ENCODE assay signal across 20 cellular contexts in genomic region chr14:104739546-104740516, GRCh38. TPM values are rescaled to one million over a fixed set of nuclear protein-coding genes. Genes with fewer than 3 reads are reported as not detected.
A peak's percentile ranks its signal among the peaks of the same experiment; 100 is the strongest.
DNase-seq lines count a peak whose midpoint lies in the region; ATAC-seq, FAIRE-seq and TF ChIP-seq lines count a peak whose summit lies in the region.
"Had no signal": no experiment of that assay in that cellular context is flagged by ENCODE, and none has a peak within 500 bp of the region (broad histone marks: within the 10 kb centered on the region; RNA-seq: fewer than 3 reads in every experiment).

No MANE protein-coding gene starts in this region.

- no peak overlapping the region for H3K9ac ChIP-seq in H1 (replicated peaks in 1 of 4; ENCODE audit: extremely low read depth in 1 of 4, low read depth in 3 of 4, low read length in 3 of 4)
- H3K9ac ChIP-seq: BLaER1 had no signal

- peak overlapping the region; percentile 59 for H3K23ac ChIP-seq in H1 (ENCODE audit: insufficient read length)

- no peak overlapping the region for H3K14ac ChIP-seq in H1 (ENCODE audit: insufficient read length)

- no peak for TF ChIP-seq POLR2A in H1 (IDR thresholded peaks at IDR 0.05; ENCODE audit: control extremely low read depth in 1 of 2, low read depth in 2 of 2, low read length in 2 of 2)

- H3K79me2 ChIP-seq in H1 (ENCODE audit: control insufficient read depth in 1 of 2, insufficient read depth in 2 of 2, low read length in 2 of 2): no peaks in the 10 kb centered on the region

- H2BK20ac ChIP-seq in H1 (ENCODE audit: low read length): 0 out of 2 replicates have a peak overlapping the region, but pooled peaks have one; percentile 80

- no peaks in the 10 kb centered on the region for H3K9me3 Mint-ChIP-seq in stimulated activated effector memory CD8-positive, alpha-beta T cell treated with anti-CD3 and anti-CD28 coated beads, Interleukin-12 subunit alpha, Interleukin-12 subunit beta, amount 100 ng/mL, for 72 hours
- no peaks in the 10 kb centered on the region for H3K9me3 Mint-ChIP-seq in T-helper 2 cell treated with Interferon-gamma antibody and Interleukin-4, amounts not matched to agents 5 μg/mL and 100 μg/mL, for 36 hours
- H3K9me3 Mint-ChIP-seq in natural killer cell: no peaks in the 10 kb centered on the region
- H3K9me3 Mint-ChIP-seq: H9 had no signal

- TF ChIP-seq RAD21 in H1 (IDR thresholded peaks at IDR 0.05 in 1 of 2, conservative IDR thresholded peaks at IDR 0.05 in 1 of 2; ENCODE audit: low read depth in 2 of 2, low read length in 2 of 2): no peak

- H3K27ac Mint-ChIP-seq in stimulated activated effector memory CD8-positive, alpha-beta T cell treated with anti-CD3 and anti-CD28 coated beads, Interleukin-12 subunit alpha, Interleukin-12 subunit beta, amount 100 ng/mL, for 72 hours: no peak overlapping the region
- H3K27ac Mint-ChIP-seq in T-helper 2 cell treated with Interferon-gamma antibody and Interleukin-4, amounts not matched to agents 5 μg/mL and 100 μg/mL, for 36 hours: no peak overlapping the region
- H3K27ac Mint-ChIP-seq in natural killer cell: no peak overlapping the region
- H3K27ac Mint-ChIP-seq: H9 had no signal

- POLR2A ChIA-PET in H1 (lab: Charles Lee; ENCODE audit: partially characterized antibody): no interaction called here

- intact Hi-C loops in natural killer cell (cut with micrococcal nuclease): no loop called here

- no peaks in the 10 kb centered on the region for H3K79me1 ChIP-seq in H1 (ENCODE audit: low read depth, low read length)

- ATAC-seq in stimulated activated effector memory CD8-positive, alpha-beta T cell treated with anti-CD3 and anti-CD28 coated beads, Interleukin-12 subunit alpha, Interleukin-12 subunit beta, amount 100 ng/mL, for 72 hours: peak; percentile 23
- ATAC-seq in natural killer cell: no peak
- ATAC-seq: Panc1 had no signal

- H2BK5ac ChIP-seq in H1 (ENCODE audit: low read depth, low read length): no peak overlapping the region

- no peak overlapping the region for H3K18ac ChIP-seq in H1 (ENCODE audit: extremely low read depth, low read length)

- FAIRE-seq in H1 (lab: Jason Lieb, UNC): no peak

- no peak overlapping the region for H4K5ac ChIP-seq in H1 (ENCODE audit: insufficient read length, low read depth, low read length)

- no peak overlapping the region for H2AFZ ChIP-seq in H1 (ENCODE audit: low read length)

- H3K23me2 ChIP-seq in H1 (ENCODE audit: low read depth, low read length): no peaks in the 10 kb centered on the region

- H3K36me3 ChIP-seq in H1 (ENCODE audit: control insufficient read depth in 2 of 4, insufficient read depth in 4 of 4, low read length in 3 of 4): peaks cover 0 to 4% (median 0%) of the 10 kb centered on the region in 4 experiments; a peak in 1 of 8 replicates

- H3K4me3 ChIP-seq in H1 (ENCODE audit: extremely low read depth in 1 of 4, insufficient read depth in 2 of 4, low read depth in 3 of 4, low read length in 4 of 4): no peak overlapping the region
- H3K4me3 ChIP-seq: BLaER1 had no signal

- H4K91ac ChIP-seq in H1 (replicated peaks; ENCODE audit: insufficient read length, low read length): no peak overlapping the region

- no peak for TF ChIP-seq CTCF in H1 (IDR thresholded peaks at IDR 0.05; ENCODE audit: control extremely low read depth in 1 of 3, insufficient read depth in 1 of 3, low read depth in 1 of 3, low read length in 3 of 3)
- no peak for TF ChIP-seq CTCF in natural killer cell (IDR thresholded peaks at IDR 0.05)

- no peaks in the 10 kb centered on the region for H3K9me3 ChIP-seq in H1 (ENCODE audit: insufficient read depth in 2 of 2, low read depth in 1 of 2, low read length in 1 of 2)
- H3K9me3 ChIP-seq: BLaER1 had no signal

- CTCF ChIA-PET in H1 (lab: Charles Lee; ENCODE audit: partially characterized antibody): interaction anchor here (0.6 to 1.5 kb wide), 5 partner anchors 10 to 27 kb away, joined by 3 to 4 read pairs (median 3); no protein-coding TSS in a partner anchor

- no peak overlapping the region for H3K4me2 ChIP-seq in H1 (ENCODE audit: insufficient read depth in 1 of 2, low read depth in 2 of 2, low read length in 2 of 2)
- H3K4me2 ChIP-seq: BLaER1 had no signal

- no peak overlapping the region for H3K4me3 Mint-ChIP-seq in stimulated activated effector memory CD8-positive, alpha-beta T cell treated with anti-CD3 and anti-CD28 coated beads, Interleukin-12 subunit alpha, Interleukin-12 subunit beta, amount 100 ng/mL, for 72 hours
- no peak overlapping the region for H3K4me3 Mint-ChIP-seq in T-helper 2 cell treated with Interferon-gamma antibody and Interleukin-4, amounts not matched to agents 5 μg/mL and 100 μg/mL, for 36 hours
- H3K4me3 Mint-ChIP-seq in natural killer cell: no peak overlapping the region
- H3K4me3 Mint-ChIP-seq: H9 had no signal

- no peaks in the 10 kb centered on the region for H3K36me3 Mint-ChIP-seq in stimulated activated effector memory CD8-positive, alpha-beta T cell treated with anti-CD3 and anti-CD28 coated beads, Interleukin-12 subunit alpha, Interleukin-12 subunit beta, amount 100 ng/mL, for 72 hours
- no peaks in the 10 kb centered on the region for H3K36me3 Mint-ChIP-seq in T-helper 2 cell treated with Interferon-gamma antibody and Interleukin-4, amounts not matched to agents 5 μg/mL and 100 μg/mL, for 36 hours (ENCODE audit: low read depth)
- H3K36me3 Mint-ChIP-seq in natural killer cell: no peaks in the 10 kb centered on the region

- no peak overlapping the region for H3K4ac ChIP-seq in H1 (replicated peaks; ENCODE audit: insufficient read length, low read depth, low read length)

- peak overlapping the region; percentile 25; the same call in 1 of the 2 replicates for H4K8ac ChIP-seq in H1 (ENCODE audit: extremely low read depth, insufficient read depth, low read length)

- peaks cover 18% of the 10 kb centered on the region for H3K4me1 Mint-ChIP-seq in stimulated activated effector memory CD8-positive, alpha-beta T cell treated with anti-CD3 and anti-CD28 coated beads, Interleukin-12 subunit alpha, Interleukin-12 subunit beta, amount 100 ng/mL, for 72 hours
- no peaks in the 10 kb centered on the region for H3K4me1 Mint-ChIP-seq in T-helper 2 cell treated with Interferon-gamma antibody and Interleukin-4, amounts not matched to agents 5 μg/mL and 100 μg/mL, for 36 hours (ENCODE audit: low read depth)
- H3K4me1 Mint-ChIP-seq in natural killer cell: peaks cover 0 to 4% of the 10 kb centered on the region in 2 donors

- H2BK120ac ChIP-seq in H1 (replicated peaks; ENCODE audit: low read depth, low read length): no peak overlapping the region

- WGBS in H1 (ENCODE audit: extremely low coverage in 1 of 2, insufficient coverage in 1 of 2, insufficient read length in 1 of 2, insufficient replicate concordance in 2 of 2, low coverage in 1 of 2, low lambda C conversion rate in 2 of 2, missing lambda C conversion rate in 1 of 2), 2 experiments: 93% methylated on average over 29 of the region's 29 CpGs; no CpG with 5 or more reads in 1 of the 2 experiments

- no peak overlapping the region for H3K27ac ChIP-seq in H1 (ENCODE audit: low read depth, low read length)
- H3K27ac ChIP-seq: 22Rv1, BLaER1 had no signal

- H2BK15ac ChIP-seq in H1 (ENCODE audit: low read length): no peak overlapping the region

- H4K20me1 ChIP-seq in H1 (replicated peaks in 1 of 2; ENCODE audit: control insufficient read depth in 1 of 2, insufficient read depth in 2 of 2, low read length in 2 of 2): peaks cover 0 to 5% of the 10 kb centered on the region in 2 experiments
- H4K20me1 ChIP-seq: BLaER1 had no signal

- H2BK12ac ChIP-seq in H1 (ENCODE audit: low read depth, low read length): no peak overlapping the region

- H2AK5ac ChIP-seq in H1 (ENCODE audit: low read depth, low read length): no peak overlapping the region

- DNase-seq in DMS53 (lab: John Stamatoyannopoulos, UW) (peak; percentile 64), DMS53 treated with DMSO at 0.1 percent for 48 hours (lab: John Stamatoyannopoulos, UW; ENCODE audit: unreplicated experiment) (no peak), NCI-H69 (lab: John Stamatoyannopoulos, UW) (peak; percentile 19), H1 (ENCODE audit: low read depth in 1 of 2, low spot score in 2 of 2) (no peak), epidermal melanocyte (ENCODE audit: insufficient read length, low spot score) (no peak), natural killer cell (no peak)
- no peak for DNase-seq in stimulated activated effector memory CD8-positive, alpha-beta T cell treated with anti-CD3 and anti-CD28 coated beads, Interleukin-12 subunit alpha, Interleukin-12 subunit beta, amount 100 ng/mL, for 72 hours (ENCODE audit: low spot score in 2 of 2)
- no peak for DNase-seq in T-helper 2 cell treated with Interferon-gamma antibody and Interleukin-4, amounts not matched to agents 5 μg/mL and 100 μg/mL, for 36 hours (ENCODE audit: low spot score)
- DNase-seq: DMS 273 treated with DMSO at 0.1 percent for 48 hours, EL, H9, KG1, NCI-H1048, NCI-H187, NCI-H446, NCI-H82, SIG-M5 had no signal

- H3K27me3 Mint-ChIP-seq in T-helper 2 cell treated with Interferon-gamma antibody and Interleukin-4, amounts not matched to agents 5 μg/mL and 100 μg/mL, for 36 hours (ENCODE audit: low read depth): no peaks in the 10 kb centered on the region
- no peaks in the 10 kb centered on the region for H3K27me3 Mint-ChIP-seq in natural killer cell (ENCODE audit: low read depth in 2 of 2)

- no peak overlapping the region for H3K56ac ChIP-seq in H1 (replicated peaks; ENCODE audit: insufficient read length, low read depth, low read length)

- H3K27me3 ChIP-seq in H1 (replicated peaks in 1 of 4; ENCODE audit: control insufficient read depth in 3 of 4, extremely low read depth in 1 of 4, insufficient read depth in 3 of 4, low read length in 3 of 4): peaks cover 0 to 2% (median 0%) of the 10 kb centered on the region in 4 experiments; a peak in 2 of 7 replicates
- H3K27me3 ChIP-seq: BLaER1 had no signal

- TF ChIP-seq EP300 in H1 (IDR thresholded peaks at IDR 0.05; ENCODE audit: borderline replicate concordance in 1 of 2, low read depth in 2 of 2, low read length in 2 of 2): no peak

- no peaks in the 10 kb centered on the region; a peak in 1 of 7 replicates for H3K4me1 ChIP-seq in H1 (replicated peaks in 1 of 4; ENCODE audit: control insufficient read depth in 3 of 4, insufficient read depth in 4 of 4, low read length in 3 of 4)

RNA-seq across cellular contexts. Expression of gene SIVA1, which starts 13.1 kb away (rescaled TPM):
- 123 and 135 TPM in 2 replicates for total RNA-seq in H1 (2021; fragmentation: NEBNext Ultra II Directional; extraction: Animal tissue kit (Norgen Biotek cat#: 25700))
- polyA plus RNA-seq in H1 (2011; rRNA removed): 517 and 589 TPM in 2 replicates
- 330 TPM for polyA plus RNA-seq in H1 (2011; cell fraction: cytosol; rRNA removed)
- 307 TPM for polyA plus RNA-seq in H1 (2011; cell fraction: nucleus; rRNA removed)
- 85.5 to 181 TPM (median 172 TPM) in 4 replicates for polyA plus RNA-seq in H1 (2012, experiment 1 of 2)
- 271 TPM for polyA plus RNA-seq in H1 (2012, experiment 2 of 2)
- 207 TPM for polyA plus RNA-seq in H1 (2013, experiment 1 of 2)
- polyA plus RNA-seq in H1 (2013, experiment 2 of 2): 187 TPM
- 23.9 and 34.6 TPM in 2 replicates for polyA minus RNA-seq in H1 (2011; rRNA and poly(A)+ RNA removed)
- 70.6 TPM for polyA minus RNA-seq in H1 (2011; cell fraction: cytosol; rRNA and poly(A)+ RNA removed)
- polyA minus RNA-seq in H1 (2011; cell fraction: nucleus; rRNA and poly(A)+ RNA removed): 52.2 TPM
- 10 to 100 TPM; 59.7 to 74.8 (median 59.8) TPM for total RNA-seq in natural killer cell

RNA-seq across cellular contexts. Expression of gene ADSS1, which starts 15.8 kb away (rescaled TPM):
- 7.9 and 8.9 TPM in 2 replicates for total RNA-seq in H1 (2021; fragmentation: NEBNext Ultra II Directional; extraction: Animal tissue kit (Norgen Biotek cat#: 25700))
- polyA plus RNA-seq in H1 (2011; rRNA removed): 7.1 and 9.4 TPM in 2 replicates
- 12.8 TPM for polyA plus RNA-seq in H1 (2011; cell fraction: cytosol; rRNA removed)
- polyA plus RNA-seq in H1 (2011; cell fraction: nucleus; rRNA removed): 43.4 TPM
- 8.2 to 15.0 TPM (median 11.8 TPM) in 4 replicates for polyA plus RNA-seq in H1 (2012, experiment 1 of 2)
- polyA plus RNA-seq in H1 (2012, experiment 2 of 2): 9.8 TPM
- polyA plus RNA-seq in H1 (2013, experiment 1 of 2): 6.2 TPM
- polyA plus RNA-seq in H1 (2013, experiment 2 of 2): 5.8 TPM
- 3.2 and 7.1 TPM in 2 replicates for polyA minus RNA-seq in H1 (2011; rRNA and poly(A)+ RNA removed)
- 2.6 TPM for polyA minus RNA-seq in H1 (2011; cell fraction: cytosol; rRNA and poly(A)+ RNA removed)
- 11.0 TPM for polyA minus RNA-seq in H1 (2011; cell fraction: nucleus; rRNA and poly(A)+ RNA removed)
- total RNA-seq in natural killer cell: 1 to 10 TPM; 2.1 to 2.7 (median 2.5) TPM

RNA-seq across cellular contexts. Expression of gene INF2, which starts 50.4 kb away (rescaled TPM):
- 54.0 and 59.5 TPM in 2 replicates for total RNA-seq in H1 (2021; fragmentation: NEBNext Ultra II Directional; extraction: Animal tissue kit (Norgen Biotek cat#: 25700))
- 29.1 and 42.3 TPM in 2 replicates for polyA plus RNA-seq in H1 (2011; rRNA removed)
- polyA plus RNA-seq in H1 (2011; cell fraction: cytosol; rRNA removed): 28.5 TPM
- polyA plus RNA-seq in H1 (2011; cell fraction: nucleus; rRNA removed): 143 TPM
- polyA plus RNA-seq in H1 (2012, experiment 1 of 2): 27.3 to 49.9 TPM (median 47.0 TPM) in 4 replicates
- 33.6 TPM for polyA plus RNA-seq in H1 (2012, experiment 2 of 2)
- 36.0 TPM for polyA plus RNA-seq in H1 (2013, experiment 1 of 2)
- 32.6 TPM for polyA plus RNA-seq in H1 (2013, experiment 2 of 2)
- polyA minus RNA-seq in H1 (2011; rRNA and poly(A)+ RNA removed): 12.8 and 15.1 TPM in 2 replicates
- 22.1 TPM for polyA minus RNA-seq in H1 (2011; cell fraction: cytosol; rRNA and poly(A)+ RNA removed)
- 27.8 TPM for polyA minus RNA-seq in H1 (2011; cell fraction: nucleus; rRNA and poly(A)+ RNA removed)
- 10 to 100 TPM; 12.7 to 21.9 (median 15.3) TPM for total RNA-seq in natural killer cell

RNA-seq across cellular contexts. Expression of gene AKT1, which starts 55.7 kb away (rescaled TPM):
- 62.1 and 71.5 TPM in 2 replicates for total RNA-seq in H1 (2021; fragmentation: NEBNext Ultra II Directional; extraction: Animal tissue kit (Norgen Biotek cat#: 25700))
- 68.1 and 89.8 TPM in 2 replicates for polyA plus RNA-seq in H1 (2011; rRNA removed)
- polyA plus RNA-seq in H1 (2011; cell fraction: cytosol; rRNA removed): 86.7 TPM
- 135 TPM for polyA plus RNA-seq in H1 (2011; cell fraction: nucleus; rRNA removed)
- polyA plus RNA-seq in H1 (2012, experiment 1 of 2): 53.7 to 73.1 TPM (median 68.0 TPM) in 4 replicates
- polyA plus RNA-seq in H1 (2012, experiment 2 of 2): 53.5 TPM
- 44.6 TPM for polyA plus RNA-seq in H1 (2013, experiment 1 of 2)
- polyA plus RNA-seq in H1 (2013, experiment 2 of 2): 45.6 TPM
- 43.3 and 54.9 TPM in 2 replicates for polyA minus RNA-seq in H1 (2011; rRNA and poly(A)+ RNA removed)
- 46.9 TPM for polyA minus RNA-seq in H1 (2011; cell fraction: cytosol; rRNA and poly(A)+ RNA removed)
- polyA minus RNA-seq in H1 (2011; cell fraction: nucleus; rRNA and poly(A)+ RNA removed): 28.2 TPM
- 100 to 1,000 TPM; 152 to 163 (median 153) TPM for total RNA-seq in natural killer cell

Comparison
In these comparisons a context has a peak if more than half of its experiments do, and no peak if none do; other contexts are left out.
1. DNase-seq: peak in DMS53 (single experiment) and NCI-H69 (single experiment); none in DMS53 treated with DMSO at 0.1 percent for 48 hours (single experiment), H1 (0 of 2), stimulated activated effector memory CD8-positive, alpha-beta T cell treated with anti-CD3 and anti-CD28 coated beads, Interleukin-12 subunit alpha, Interleukin-12 subunit beta, amount 100 ng/mL, for 72 hours (0 of 2), epidermal melanocyte (single experiment), T-helper 2 cell treated with Interferon-gamma antibody and Interleukin-4, amounts not matched to agents 5 μg/mL and 100 μg/mL, for 36 hours (single experiment) and natural killer cell (single experiment).